Comparison of ENCODE assay signal across 10 cellular contexts in the genomic region with DNA sequence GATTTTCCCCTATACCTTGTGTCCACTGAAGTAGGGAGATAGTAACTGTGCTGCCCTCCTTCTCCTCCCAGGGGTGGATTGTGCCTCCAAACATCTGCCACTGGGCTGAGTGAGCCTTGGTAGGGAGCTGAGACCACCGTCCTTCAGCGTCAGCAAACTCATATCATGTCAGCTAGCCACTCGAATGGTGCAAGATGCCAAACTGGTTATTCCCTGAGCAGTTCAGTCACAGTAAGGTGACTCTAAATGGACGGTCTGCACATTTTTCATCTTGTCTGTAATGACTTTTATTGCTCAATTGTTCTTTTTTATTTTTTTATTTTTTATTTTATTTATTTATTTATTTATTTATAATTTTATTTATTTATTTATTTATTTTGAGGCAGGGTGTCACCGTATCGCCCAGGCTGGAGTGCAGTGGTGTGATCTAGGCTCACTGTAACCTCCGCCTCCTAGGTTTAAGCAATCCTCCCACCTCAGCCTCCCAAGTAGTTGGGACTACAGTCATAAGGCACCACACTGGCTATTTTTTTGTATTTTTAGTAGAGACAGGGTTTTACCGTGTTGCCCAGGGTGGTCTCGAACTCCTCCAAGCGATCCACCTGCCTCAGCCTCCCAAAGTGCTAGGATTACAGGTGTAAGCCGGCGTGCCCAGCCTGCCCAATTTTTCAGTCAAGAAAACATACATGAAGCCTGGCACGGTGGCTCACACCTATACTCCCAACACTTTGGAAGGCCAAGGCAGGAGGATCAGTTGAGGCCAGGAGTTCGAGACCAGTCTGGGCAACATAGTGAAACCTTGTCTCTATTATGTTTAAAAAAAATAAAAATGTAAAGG. TPM values are rescaled to one million over a fixed set of nuclear protein-coding genes. Genes with fewer than 3 reads are reported as not detected.
DNase-seq lines count a peak whose midpoint lies in the region; ATAC-seq and TF ChIP-seq lines count a peak whose summit lies in the region.
"Had no signal": no experiment of that assay in that cellular context is flagged by ENCODE, and none has a peak within 500 bp of the region (broad histone marks: within the 10 kb centered on the region; RNA-seq: fewer than 3 reads in every experiment).

No MANE protein-coding gene starts in this region.

- no peak for TF ChIP-seq CTCF in HFFc6 (IDR thresholded peaks at IDR 0.05)

- no peaks in the 10 kb centered on the region for H3K9me3 ChIP-seq in right cardiac atrium (ENCODE audit: control insufficient read depth, low read length)
- H3K9me3 ChIP-seq: MG63 had no signal

- CTCF ChIA-PET in activated CD8-positive, alpha-beta T cell treated with anti-CD3 and anti-CD28 coated beads, Interleukin-2, amount 10 ng/mL, durations not matched to agents 7 days and 5 days (lab: Charles Lee), result interaction anchor here (1.0 to 3.0 kb wide), 5 partner anchors 8 to 47 kb away, joined by 3 to 34 read pairs (median 4); no protein-coding TSS in a partner anchor

- peaks cover 5% of the 10 kb centered on the region for H3K36me3 Mint-ChIP-seq in HFFc6 (ENCODE audit: low read depth)
- H3K36me3 Mint-ChIP-seq in activated CD8-positive, alpha-beta T cell treated with anti-CD3 and anti-CD28 coated beads, Interleukin-2, amount 10 ng/mL, durations not matched to agents 7 days and 5 days (ENCODE audit: low read depth), result peaks cover 14% of the 10 kb centered on the region
- H3K36me3 Mint-ChIP-seq in stimulated activated memory B cell treated with anti-CD40 and anti-IgM and Interleukin-4, amounts not matched to agents 10 μg/mL and 1 μg/mL and 100 μg/mL, for 72 hours, result peaks cover 16% of the 10 kb centered on the region

- POLR2A ChIA-PET in activated CD8-positive, alpha-beta T cell treated with anti-CD3 and anti-CD28 coated beads, Interleukin-2, amount 10 ng/mL, durations not matched to agents 7 days and 5 days (lab: Charles Lee), result interaction anchor here (0.6 to 3.4 kb wide), 15 partner anchors 9 to 1131 kb away, joined by 3 to 42 read pairs (median 7); partner anchors contain the start of genes MXD1, PAIP2B and PCBP1

- peak overlapping the region; percentile 87 for H3K27ac ChIP-seq in right cardiac atrium (ENCODE audit: low read length)

- peaks cover 1% of the 10 kb centered on the region for H3K27me3 Mint-ChIP-seq in HFFc6 (ENCODE audit: insufficient read depth)
- H3K27me3 Mint-ChIP-seq in activated CD8-positive, alpha-beta T cell treated with anti-CD3 and anti-CD28 coated beads, Interleukin-2, amount 10 ng/mL, durations not matched to agents 7 days and 5 days (ENCODE audit: low read depth), result no peaks in the 10 kb centered on the region
- H3K27me3 Mint-ChIP-seq in stimulated activated memory B cell treated with anti-CD40 and anti-IgM and Interleukin-4, amounts not matched to agents 10 μg/mL and 1 μg/mL and 100 μg/mL, for 72 hours, result no peaks in the 10 kb centered on the region

- no peak for ATAC-seq in activated CD8-positive, alpha-beta T cell treated with anti-CD3 and anti-CD28 coated beads, Interleukin-2, amount 10 ng/mL, durations not matched to agents 7 days and 5 days
- ATAC-seq in right cardiac atrium, result peak in 1 of 2 donors; percentile 11
- ATAC-seq in stimulated activated memory B cell treated with anti-CD40 and anti-IgM and Interleukin-4, amounts not matched to agents 10 μg/mL and 1 μg/mL and 100 μg/mL, for 72 hours, result no peak
- ATAC-seq in HG02973 (IDR thresholded peaks at IDR 0.05; ENCODE audit: unreplicated experiment), result no peak
- ATAC-seq in GM18858 (IDR thresholded peaks at IDR 0.05; ENCODE audit: unreplicated experiment), result no peak
- no peak for ATAC-seq in HG02571 (IDR thresholded peaks at IDR 0.05; ENCODE audit: unreplicated experiment)

- DNase-seq in HFFc6, result no peak
- no peak for DNase-seq in activated CD8-positive, alpha-beta T cell treated with anti-CD3 and anti-CD28 coated beads, Interleukin-2, amount 10 ng/mL, durations not matched to agents 7 days and 5 days
- DNase-seq in right cardiac atrium, result peak in 1 of 3 donors; percentile 14
- DNase-seq in NCI-H446 (lab: John Stamatoyannopoulos, UW), result no peak
- DNase-seq: SW 1271 had no signal

- H3K4me1 ChIP-seq in right cardiac atrium (ENCODE audit: control insufficient read depth, insufficient read depth, low read length), result peaks cover 7% of the 10 kb centered on the region

- intact Hi-C loops in right cardiac atrium (cut with DNase I), result no loop called here

- H3K4me3 ChIP-seq in right cardiac atrium (ENCODE audit: low read length), result no peak overlapping the region
- H3K4me3 ChIP-seq: MG63 had no signal

- no peak overlapping the region for H3K4me3 Mint-ChIP-seq in HFFc6
- peak overlapping the region; percentile 39 for H3K4me3 Mint-ChIP-seq in activated CD8-positive, alpha-beta T cell treated with anti-CD3 and anti-CD28 coated beads, Interleukin-2, amount 10 ng/mL, durations not matched to agents 7 days and 5 days
- peak overlapping the region; percentile 67 for H3K4me3 Mint-ChIP-seq in stimulated activated memory B cell treated with anti-CD40 and anti-IgM and Interleukin-4, amounts not matched to agents 10 μg/mL and 1 μg/mL and 100 μg/mL, for 72 hours

- H3K27me3 ChIP-seq in right cardiac atrium (ENCODE audit: control insufficient read depth, insufficient read depth), result no peaks in the 10 kb centered on the region
- H3K27me3 ChIP-seq: MG63 had no signal

- peak overlapping the region; percentile 78; the same call in 1 of the 2 replicates for H3K27ac Mint-ChIP-seq in HFFc6
- peak overlapping the region; percentile 84 for H3K27ac Mint-ChIP-seq in activated CD8-positive, alpha-beta T cell treated with anti-CD3 and anti-CD28 coated beads, Interleukin-2, amount 10 ng/mL, durations not matched to agents 7 days and 5 days
- peak overlapping the region; percentile 97 for H3K27ac Mint-ChIP-seq in stimulated activated memory B cell treated with anti-CD40 and anti-IgM and Interleukin-4, amounts not matched to agents 10 μg/mL and 1 μg/mL and 100 μg/mL, for 72 hours

- 95% methylated on average over 14 of the region's 14 CpGs for WGBS in right cardiac atrium

- H3K9me3 Mint-ChIP-seq in HFFc6, result no peaks in the 10 kb centered on the region
- no peaks in the 10 kb centered on the region for H3K9me3 Mint-ChIP-seq in activated CD8-positive, alpha-beta T cell treated with anti-CD3 and anti-CD28 coated beads, Interleukin-2, amount 10 ng/mL, durations not matched to agents 7 days and 5 days (ENCODE audit: insufficient read depth)
- peaks cover 3% of the 10 kb centered on the region for H3K9me3 Mint-ChIP-seq in stimulated activated memory B cell treated with anti-CD40 and anti-IgM and Interleukin-4, amounts not matched to agents 10 μg/mL and 1 μg/mL and 100 μg/mL, for 72 hours

- H3K4me1 Mint-ChIP-seq in HFFc6 (ENCODE audit: low read depth), result peaks cover 11% of the 10 kb centered on the region; the same call in 1 of the 2 replicates
- peaks cover 49% of the 10 kb centered on the region for H3K4me1 Mint-ChIP-seq in activated CD8-positive, alpha-beta T cell treated with anti-CD3 and anti-CD28 coated beads, Interleukin-2, amount 10 ng/mL, durations not matched to agents 7 days and 5 days (ENCODE audit: low read depth)
- H3K4me1 Mint-ChIP-seq in stimulated activated memory B cell treated with anti-CD40 and anti-IgM and Interleukin-4, amounts not matched to agents 10 μg/mL and 1 μg/mL and 100 μg/mL, for 72 hours, result peaks cover 40% of the 10 kb centered on the region

RNA-seq across cellular contexts. Expression of gene PCBP1, which starts 8.8 kb away (rescaled TPM):
- 100 to 1,000 TPM; 293 to 369 (median 361) TPM for total RNA-seq in HFFc6 (2021; fragmentation: NEBNext Ultra II Directional; extraction: Animal tissue kit (Norgen Biotek cat#: 25700))
- 100 to 1,000 TPM; 516 to 518 TPM for total RNA-seq in activated CD8-positive, alpha-beta T cell treated with anti-CD3 and anti-CD28 coated beads, Interleukin-2, amount 10 ng/mL, durations not matched to agents 7 days and 5 days
- 100 to 1,000 TPM; 233 to 259 (median 239) TPM for total RNA-seq in right cardiac atrium
- polyA plus RNA-seq in right cardiac atrium, result 280 TPM
